8 cellular contexts compared by ENCODE assay signal in genomic region chr6:43369174-43370002, GRCh38. TPM values are rescaled to one million over a fixed set of nuclear protein-coding genes. Genes with fewer than 3 reads are reported as not detected.
DNase-seq lines count a peak whose midpoint lies in the region; ATAC-seq lines count a peak whose summit lies in the region.

Gene ZNF318, minus strand, starts transcription at chr6:43369647. Its CDS starts 282 bp downstream, at chr6:43369365.

- ATAC-seq in GM19395 (IDR thresholded peaks at IDR 0.05; ENCODE audit: unreplicated experiment) (peak; percentile 79), HG03558 (IDR thresholded peaks at IDR 0.05; ENCODE audit: extremely low read depth, unreplicated experiment) (peak; percentile 55), left lobe of liver (peak; percentile 96)

- peak; percentile 44 to 97 (median 93) for DNase-seq in C1 segment of cervical spinal cord (lab: John Stamatoyannopoulos, UW)
- DNase-seq in NCI-H748 treated with DMSO at 0.1 percent for 48 hours (lab: John Stamatoyannopoulos, UW), result peak; percentile 98
- DNase-seq in activated CD4-positive, alpha-beta T cell treated with anti-CD3 and anti-CD28 coated beads, Interleukin-2, amount 50 U/mL, for 1 hour, result peak; percentile 93
- peak; percentile 97 for DNase-seq in dedifferentiated amniotic fluid mesenchymal stem cell (ENCODE audit: extremely low spot score)
- DNase-seq in left lobe of liver (ENCODE audit: low spot score), result peak; percentile 95
- peak; percentile 93 to 95 for DNase-seq in stimulated activated CD4-positive, alpha-beta T cell treated with anti-CD3 and anti-CD28 coated beads, Interleukin-2, amount 100 ng/mL, for 24 hours

RNA-seq across cellular contexts. Expression of gene ZNF318, which starts in this region (rescaled TPM):
- 9.4 TPM for total RNA-seq in left lobe of liver

Comparison
In these comparisons a context has a peak if more than half of its experiments do, and no peak if none do; other contexts are left out.
1. Peak in every context shown above with its lines: DNase-seq and ATAC-seq.